ENCODE assay signal across 17 cellular contexts in genomic region chr12:91493308-91493707, GRCh38.
DNase-seq lines count a peak whose midpoint lies in the region; ATAC-seq and TF ChIP-seq lines count a peak whose summit lies in the region.
"Had no signal": no experiment of that assay in that cellular context is flagged by ENCODE, and none has a peak within 500 bp of the region (broad histone marks: within the 10 kb centered on the region; RNA-seq: fewer than 3 reads in every experiment).

No MANE protein-coding gene starts in this region.

- H3K4me1 Mint-ChIP-seq in activated CD8-positive, alpha-beta T cell treated with anti-CD3 and anti-CD28 coated beads for 36 hours (ENCODE audit: low read depth), result peaks cover 7% of the 10 kb centered on the region
- H3K4me1 Mint-ChIP-seq in activated CD8-positive, alpha-beta T cell treated with anti-CD3 and anti-CD28 coated beads, Interleukin-2, amount 10 ng/mL, durations not matched to agents 7 days and 5 days (ENCODE audit: low read depth), result no peaks in the 10 kb centered on the region
- H3K4me1 Mint-ChIP-seq: CD4-positive, alpha-beta memory T cell had no signal

- no peak for TF ChIP-seq CTCF in activated CD8-positive, alpha-beta T cell treated with anti-CD3 and anti-CD28 coated beads for 36 hours (IDR thresholded peaks at IDR 0.05)

- CTCF ChIA-PET in activated CD8-positive, alpha-beta T cell treated with anti-CD3 and anti-CD28 coated beads for 36 hours (lab: Charles Lee), result interaction anchor here (1.4 kb wide), 1 partner anchor 11 kb away, joined by 4 read pairs; no protein-coding TSS in a partner anchor
- CTCF ChIA-PET in activated CD8-positive, alpha-beta T cell treated with anti-CD3 and anti-CD28 coated beads, Interleukin-2, amount 10 ng/mL, durations not matched to agents 7 days and 5 days (lab: Charles Lee), result no interaction called here

- H3K4me3 Mint-ChIP-seq in activated CD8-positive, alpha-beta T cell treated with anti-CD3 and anti-CD28 coated beads for 36 hours, result no peak overlapping the region
- no peak overlapping the region for H3K4me3 Mint-ChIP-seq in activated CD8-positive, alpha-beta T cell treated with anti-CD3 and anti-CD28 coated beads, Interleukin-2, amount 10 ng/mL, durations not matched to agents 7 days and 5 days
- H3K4me3 Mint-ChIP-seq: CD4-positive, alpha-beta memory T cell had no signal

- H3K27me3 Mint-ChIP-seq in activated CD8-positive, alpha-beta T cell treated with anti-CD3 and anti-CD28 coated beads for 36 hours, result no peaks in the 10 kb centered on the region
- H3K27me3 Mint-ChIP-seq in activated CD8-positive, alpha-beta T cell treated with anti-CD3 and anti-CD28 coated beads, Interleukin-2, amount 10 ng/mL, durations not matched to agents 7 days and 5 days (ENCODE audit: low read depth), result no peaks in the 10 kb centered on the region

- H3K27ac Mint-ChIP-seq in activated CD8-positive, alpha-beta T cell treated with anti-CD3 and anti-CD28 coated beads for 36 hours, result peak overlapping the region; percentile 72
- no peak overlapping the region for H3K27ac Mint-ChIP-seq in activated CD8-positive, alpha-beta T cell treated with anti-CD3 and anti-CD28 coated beads, Interleukin-2, amount 10 ng/mL, durations not matched to agents 7 days and 5 days
- H3K27ac Mint-ChIP-seq: CD4-positive, alpha-beta memory T cell had no signal

- H3K36me3 Mint-ChIP-seq in activated CD8-positive, alpha-beta T cell treated with anti-CD3 and anti-CD28 coated beads for 36 hours (ENCODE audit: low read depth), result no peaks in the 10 kb centered on the region
- no peaks in the 10 kb centered on the region for H3K36me3 Mint-ChIP-seq in activated CD8-positive, alpha-beta T cell treated with anti-CD3 and anti-CD28 coated beads, Interleukin-2, amount 10 ng/mL, durations not matched to agents 7 days and 5 days (ENCODE audit: low read depth)
- H3K36me3 Mint-ChIP-seq: CD4-positive, alpha-beta memory T cell had no signal

- peak; percentile 39 for ATAC-seq in activated CD8-positive, alpha-beta T cell treated with anti-CD3 and anti-CD28 coated beads for 36 hours
- no peak for ATAC-seq in activated CD8-positive, alpha-beta T cell treated with anti-CD3 and anti-CD28 coated beads, Interleukin-2, amount 10 ng/mL, durations not matched to agents 7 days and 5 days
- peak; percentile 27 for ATAC-seq in left colon

- POLR2A ChIA-PET in activated CD8-positive, alpha-beta T cell treated with anti-CD3 and anti-CD28 coated beads for 36 hours (lab: Charles Lee), result no interaction called here
- POLR2A ChIA-PET in activated CD8-positive, alpha-beta T cell treated with anti-CD3 and anti-CD28 coated beads, Interleukin-2, amount 10 ng/mL, durations not matched to agents 7 days and 5 days (lab: Charles Lee), result no interaction called here

- H3K9me3 Mint-ChIP-seq in activated CD8-positive, alpha-beta T cell treated with anti-CD3 and anti-CD28 coated beads for 36 hours, result peaks cover 1% of the 10 kb centered on the region
- no peaks in the 10 kb centered on the region for H3K9me3 Mint-ChIP-seq in activated CD8-positive, alpha-beta T cell treated with anti-CD3 and anti-CD28 coated beads, Interleukin-2, amount 10 ng/mL, durations not matched to agents 7 days and 5 days (ENCODE audit: insufficient read depth)
- H3K9me3 Mint-ChIP-seq: CD4-positive, alpha-beta memory T cell had no signal

- intact Hi-C loops in activated CD8-positive, alpha-beta T cell treated with anti-CD3 and anti-CD28 coated beads for 36 hours (cut with micrococcal nuclease), result no loop called here
- intact Hi-C loops in left colon (cut with DNase I, micrococcal nuclease), result no loop called here

- DNase-seq in activated CD8-positive, alpha-beta T cell treated with anti-CD3 and anti-CD28 coated beads for 36 hours, result no peak
- no peak for DNase-seq in activated CD8-positive, alpha-beta T cell treated with anti-CD3 and anti-CD28 coated beads, Interleukin-2, amount 10 ng/mL, durations not matched to agents 7 days and 5 days
- DNase-seq in M059J (ENCODE audit: low read depth) (peak; percentile 32), dermis blood vessel endothelial cell (peak; percentile 21), left colon (no peak), pons (ENCODE audit: low spot score) (no peak), NCI-H82 treated with DMSO at 0.1 percent for 48 hours (lab: John Stamatoyannopoulos, UW; ENCODE audit: unreplicated experiment) (no peak)
- DNase-seq in activated CD4-positive, CD25-positive, alpha-beta regulatory T cell treated with anti-CD3 and anti-CD28 coated beads, Interleukin-2, amount 50 U/mL, for 72 hours, result no peak
- DNase-seq: 8988T; BE2C; Calu3; CD4-positive, alpha-beta memory T cell; DMS79; H7; NCI-H1048; NCI-H510A treated with DMSO at 0.1 percent for 48 hours; NCI-H82 had no signal

Comparison
In these comparisons a context has a peak if more than half of its experiments do, and no peak if none do; other contexts are left out.
1. DNase-seq: peak in M059J (single experiment) and dermis blood vessel endothelial cell (single experiment); none in activated CD8-positive, alpha-beta T cell treated with anti-CD3 and anti-CD28 coated beads for 36 hours (single experiment), activated CD8-positive, alpha-beta T cell treated with anti-CD3 and anti-CD28 coated beads, Interleukin-2, amount 10 ng/mL, durations not matched to agents 7 days and 5 days (single experiment), left colon (0 of 2), activated CD4-positive, CD25-positive, alpha-beta regulatory T cell treated with anti-CD3 and anti-CD28 coated beads, Interleukin-2, amount 50 U/mL, for 72 hours (single experiment), pons (single experiment) and NCI-H82 treated with DMSO at 0.1 percent for 48 hours (single experiment).